18 cellular contexts compared by ENCODE assay signal in genomic region chr1:218705391-218705790, GRCh38.
DNase-seq lines count a peak whose midpoint lies in the region; ATAC-seq and TF ChIP-seq lines count a peak whose summit lies in the region.
"Had no signal": no experiment of that assay in that cellular context is flagged by ENCODE, and none has a peak within 500 bp of the region (broad histone marks: within the 10 kb centered on the region; RNA-seq: fewer than 3 reads in every experiment).

No MANE protein-coding gene starts in this region.

- TF ChIP-seq CTCF in activated CD8-positive, alpha-beta T cell treated with anti-CD3 and anti-CD28 coated beads for 36 hours (IDR thresholded peaks at IDR 0.05): no peak

- CTCF ChIA-PET in activated naive CD4-positive, alpha-beta T cell treated with anti-CD3 and anti-CD28 coated beads for 36 hours (lab: Charles Lee): no interaction called here
- CTCF ChIA-PET in activated CD8-positive, alpha-beta T cell treated with anti-CD3 and anti-CD28 coated beads for 36 hours (lab: Charles Lee): interaction anchor here (0.6 kb wide), 1 partner anchor 975 kb away, joined by 3 read pairs; no protein-coding TSS in a partner anchor

- POLR2A ChIA-PET in activated CD8-positive, alpha-beta T cell treated with anti-CD3 and anti-CD28 coated beads for 36 hours (lab: Charles Lee): no interaction called here

- peak; percentile 68 for DNase-seq in ELR (ENCODE audit: low read depth)
- no peak for DNase-seq in SJCRH30
- peak; percentile 41 for DNase-seq in epithelial cell of prostate (ENCODE audit: low read depth, low spot score)
- DNase-seq in renal cortical epithelial cell (ENCODE audit: low read depth): peak; percentile 65
- DNase-seq in activated naive CD4-positive, alpha-beta T cell treated with anti-CD3 and anti-CD28 coated beads for 36 hours: no peak
- no peak for DNase-seq in NOMO-1 (lab: John Stamatoyannopoulos, UW; ENCODE audit: unreplicated experiment in 2 of 2)
- no peak for DNase-seq in activated CD8-positive, alpha-beta T cell treated with anti-CD3 and anti-CD28 coated beads for 36 hours
- DNase-seq: activated CD8-positive, alpha-beta memory T cell treated with anti-CD3 and anti-CD28 coated beads, Interleukin-2, amount 50 U/mL, for 4 hours; BE2C; DMS153; effector memory CD8-positive, alpha-beta T cell; NCI-H2081 treated with DMSO at 0.1 percent for 48 hours; NCI-H526 had no signal

- H3K4me3 Mint-ChIP-seq in activated naive CD4-positive, alpha-beta T cell treated with anti-CD3 and anti-CD28 coated beads for 36 hours: no peak overlapping the region
- H3K4me3 Mint-ChIP-seq in activated CD8-positive, alpha-beta T cell treated with anti-CD3 and anti-CD28 coated beads for 36 hours: no peak overlapping the region
- H3K4me3 Mint-ChIP-seq: effector memory CD8-positive, alpha-beta T cell; GM23338; nephron; T-helper 2 cell treated with Interferon-gamma antibody and Interleukin-4, amounts not matched to agents 5 μg/mL and 100 μg/mL, for 36 hours had no signal

- H3K4me1 ChIP-seq in SJCRH30: peaks cover 28% of the 10 kb centered on the region
- H3K4me1 ChIP-seq: BE2C had no signal

- H3K4me1 Mint-ChIP-seq in activated naive CD4-positive, alpha-beta T cell treated with anti-CD3 and anti-CD28 coated beads for 36 hours (ENCODE audit: low read depth): no peaks in the 10 kb centered on the region
- H3K4me1 Mint-ChIP-seq in activated CD8-positive, alpha-beta T cell treated with anti-CD3 and anti-CD28 coated beads for 36 hours (ENCODE audit: low read depth): no peaks in the 10 kb centered on the region
- H3K4me1 Mint-ChIP-seq: GM23338 had no signal

- no peak overlapping the region for H3K4me3 ChIP-seq in SJCRH30
- H3K4me3 ChIP-seq: GM23338, lung had no signal

- H3K36me3 ChIP-seq in SJCRH30: no peaks in the 10 kb centered on the region
- H3K36me3 ChIP-seq: BE2C had no signal

- intact Hi-C loops in activated naive CD4-positive, alpha-beta T cell treated with anti-CD3 and anti-CD28 coated beads for 36 hours (cut with micrococcal nuclease): no loop called here
- intact Hi-C loops in activated CD8-positive, alpha-beta T cell treated with anti-CD3 and anti-CD28 coated beads for 36 hours (cut with micrococcal nuclease): no loop called here

- no peak for ATAC-seq in GM18502 (IDR thresholded peaks at IDR 0.05; ENCODE audit: poor library complexity, unreplicated experiment)
- no peak for ATAC-seq in activated CD8-positive, alpha-beta T cell treated with anti-CD3 and anti-CD28 coated beads for 36 hours
- ATAC-seq: effector memory CD8-positive, alpha-beta T cell; GM23338 had no signal

- no peaks in the 10 kb centered on the region for H3K9me3 ChIP-seq in SJCRH30 (replicated peaks)
- H3K9me3 ChIP-seq: BE2C had no signal

- H3K36me3 Mint-ChIP-seq in activated naive CD4-positive, alpha-beta T cell treated with anti-CD3 and anti-CD28 coated beads for 36 hours (ENCODE audit: low read depth): no peaks in the 10 kb centered on the region
- H3K36me3 Mint-ChIP-seq in activated CD8-positive, alpha-beta T cell treated with anti-CD3 and anti-CD28 coated beads for 36 hours (ENCODE audit: low read depth): no peaks in the 10 kb centered on the region

- H3K27ac Mint-ChIP-seq in activated naive CD4-positive, alpha-beta T cell treated with anti-CD3 and anti-CD28 coated beads for 36 hours: no peak overlapping the region
- no peak overlapping the region for H3K27ac Mint-ChIP-seq in activated CD8-positive, alpha-beta T cell treated with anti-CD3 and anti-CD28 coated beads for 36 hours
- H3K27ac Mint-ChIP-seq: effector memory CD8-positive, alpha-beta T cell; GM23338; T-helper 2 cell treated with Interferon-gamma antibody and Interleukin-4, amounts not matched to agents 5 μg/mL and 100 μg/mL, for 36 hours had no signal

- peaks cover 1% of the 10 kb centered on the region for H3K9me3 Mint-ChIP-seq in activated naive CD4-positive, alpha-beta T cell treated with anti-CD3 and anti-CD28 coated beads for 36 hours
- H3K9me3 Mint-ChIP-seq in activated CD8-positive, alpha-beta T cell treated with anti-CD3 and anti-CD28 coated beads for 36 hours: no peaks in the 10 kb centered on the region
- H3K9me3 Mint-ChIP-seq: GM23338; nephron; T-helper 2 cell treated with Interferon-gamma antibody and Interleukin-4, amounts not matched to agents 5 μg/mL and 100 μg/mL, for 36 hours had no signal

- H3K27me3 Mint-ChIP-seq in activated naive CD4-positive, alpha-beta T cell treated with anti-CD3 and anti-CD28 coated beads for 36 hours (ENCODE audit: low read depth): no peaks in the 10 kb centered on the region
- peaks cover 2% of the 10 kb centered on the region for H3K27me3 Mint-ChIP-seq in activated CD8-positive, alpha-beta T cell treated with anti-CD3 and anti-CD28 coated beads for 36 hours
- H3K27me3 Mint-ChIP-seq: effector memory CD8-positive, alpha-beta T cell had no signal

- no peaks in the 10 kb centered on the region for H3K27me3 ChIP-seq in SJCRH30
- H3K27me3 ChIP-seq: BE2C had no signal

- H3K27ac ChIP-seq in SJCRH30 (peak overlapping the region; percentile 23; the same call in 1 of the 2 replicates), epithelial cell of prostate (peak overlapping the region; percentile 98)

Comparison
In these comparisons a context has a peak if more than half of its experiments do, and no peak if none do; other contexts are left out.
1. DNase-seq: peak in ELR (single experiment), epithelial cell of prostate (single experiment) and renal cortical epithelial cell (single experiment); none in SJCRH30 (0 of 2), activated naive CD4-positive, alpha-beta T cell treated with anti-CD3 and anti-CD28 coated beads for 36 hours (single experiment), NOMO-1 (0 of 2) and activated CD8-positive, alpha-beta T cell treated with anti-CD3 and anti-CD28 coated beads for 36 hours (single experiment).